ENCODE assay signal across 17 cellular contexts in the genomic region with DNA sequence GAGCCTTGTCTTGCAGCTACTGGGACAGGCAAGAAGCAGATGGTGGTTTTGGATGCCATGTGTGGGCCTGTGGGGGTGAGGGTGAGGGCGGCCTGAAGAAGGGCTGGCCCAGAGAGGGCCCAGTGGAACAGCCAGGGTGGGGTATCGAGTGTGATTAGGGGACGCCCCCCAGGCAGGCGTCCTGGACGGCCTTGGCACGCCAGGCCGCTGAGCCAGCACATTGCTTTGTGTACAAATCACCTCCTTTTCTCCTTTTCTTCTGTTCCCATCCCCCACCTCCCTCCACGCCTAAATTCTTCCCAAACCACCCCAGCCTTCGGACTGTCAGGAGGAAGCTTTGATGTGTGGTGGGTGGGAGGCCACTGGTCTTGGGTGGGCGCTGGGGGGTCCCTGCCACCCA. TPM values are rescaled to one million over a fixed set of nuclear protein-coding genes. Genes with fewer than 3 reads are reported as not detected.
A peak's percentile ranks its signal among the peaks of the same experiment; 100 is the strongest.
DNase-seq lines count a peak whose midpoint lies in the region; ATAC-seq and TF ChIP-seq lines count a peak whose summit lies in the region.
"Had no signal": no experiment of that assay in that cellular context is flagged by ENCODE, and none has a peak within 500 bp of the region (broad histone marks: within the 10 kb centered on the region; RNA-seq: fewer than 3 reads in every experiment).

No MANE protein-coding gene starts in this region.

- H3K4me3 ChIP-seq in SJSA1 = no peak overlapping the region
- H3K4me3 ChIP-seq: prostate gland, upper lobe of right lung had no signal

- no peak for DNase-seq in activated T-cell treated with anti-CD3 and anti-CD28 coated beads, Interleukin-2, amount 50 U/mL, for 24 hours
- DNase-seq in activated T-cell treated with anti-CD3 and anti-CD28 coated beads, Interleukin-2, amount 50 U/mL, for 72 hours = no peak
- peak; percentile 100 for DNase-seq in SJSA1 (ENCODE audit: low read depth in 1 of 2, low spot score in 2 of 2)
- no peak for DNase-seq in glutamatergic neuron
- no peak for DNase-seq in stimulated activated effector memory CD8-positive, alpha-beta T cell treated with anti-CD3 and anti-CD28 coated beads, Interleukin-12 subunit alpha, Interleukin-12 subunit beta, amount 100 ng/mL, for 72 hours (ENCODE audit: low spot score in 2 of 2)
- DNase-seq in hippocampal formation (lab: John Stamatoyannopoulos, UW) = no peak
- no peak for DNase-seq in NCI-H345 treated with DMSO at 0.1 percent for 48 hours (lab: John Stamatoyannopoulos, UW; ENCODE audit: unreplicated experiment)
- DNase-seq: activated CD4-positive, alpha-beta T cell treated with anti-CD3 and anti-CD28 coated beads for 48 hours; activated naive CD4-positive, alpha-beta T cell; NCI-H345; stimulated activated CD4-positive, alpha-beta T cell treated with anti-CD3 and anti-CD28 coated beads, Interleukin-1b, Interleukin-23, amount 100 ng/mL, for 48 hours; upper lobe of right lung had no signal

- ATAC-seq in activated T-cell treated with anti-CD3 and anti-CD28 coated beads, Interleukin-2, amount 50 U/mL, for 72 hours (replicated peaks in 1 of 2) = no peak
- no peak for ATAC-seq in stimulated activated effector memory CD8-positive, alpha-beta T cell treated with anti-CD3 and anti-CD28 coated beads, Interleukin-12 subunit alpha, Interleukin-12 subunit beta, amount 100 ng/mL, for 72 hours
- no peak for ATAC-seq in GM18907 (IDR thresholded peaks at IDR 0.05; ENCODE audit: unreplicated experiment)
- ATAC-seq: upper lobe of right lung had no signal

- H3K4me1 ChIP-seq in SJSA1 (replicated peaks) = peaks cover 63% of the 10 kb centered on the region
- H3K4me1 ChIP-seq: prostate gland had no signal

- peaks cover 51% of the 10 kb centered on the region for H3K4me1 Mint-ChIP-seq in activated T-cell treated with anti-CD3 and anti-CD28 coated beads, Interleukin-2, amount 50 U/mL, for 24 hours (ENCODE audit: low read depth)
- peaks cover 44% of the 10 kb centered on the region for H3K4me1 Mint-ChIP-seq in activated T-cell treated with anti-CD3 and anti-CD28 coated beads, Interleukin-2, amount 50 U/mL, for 72 hours (ENCODE audit: low read depth)
- H3K4me1 Mint-ChIP-seq in glutamatergic neuron (ENCODE audit: low read depth, unreplicated experiment) = peaks cover 26% of the 10 kb centered on the region
- peaks cover 58% of the 10 kb centered on the region for H3K4me1 Mint-ChIP-seq in stimulated activated effector memory CD8-positive, alpha-beta T cell treated with anti-CD3 and anti-CD28 coated beads, Interleukin-12 subunit alpha, Interleukin-12 subunit beta, amount 100 ng/mL, for 72 hours

- H3K27ac Mint-ChIP-seq in activated T-cell treated with anti-CD3 and anti-CD28 coated beads, Interleukin-2, amount 50 U/mL, for 24 hours = peak overlapping the region; percentile 38
- no peak overlapping the region for H3K27ac Mint-ChIP-seq in activated T-cell treated with anti-CD3 and anti-CD28 coated beads, Interleukin-2, amount 50 U/mL, for 72 hours
- H3K27ac Mint-ChIP-seq in glutamatergic neuron (ENCODE audit: unreplicated experiment) = peak overlapping the region; percentile 88
- peak overlapping the region; percentile 37 for H3K27ac Mint-ChIP-seq in stimulated activated effector memory CD8-positive, alpha-beta T cell treated with anti-CD3 and anti-CD28 coated beads, Interleukin-12 subunit alpha, Interleukin-12 subunit beta, amount 100 ng/mL, for 72 hours
- H3K27ac Mint-ChIP-seq: T-helper 2 cell treated with Interferon-gamma antibody and Interleukin-4, amounts not matched to agents 5 μg/mL and 100 μg/mL, for 36 hours had no signal

- no peaks in the 10 kb centered on the region for H3K27me3 ChIP-seq in SJSA1 (replicated peaks)
- H3K27me3 ChIP-seq: upper lobe of right lung had no signal

- H3K36me3 Mint-ChIP-seq in activated T-cell treated with anti-CD3 and anti-CD28 coated beads, Interleukin-2, amount 50 U/mL, for 24 hours (ENCODE audit: low read depth) = no peaks in the 10 kb centered on the region
- peaks cover 0 to 2% of the 10 kb centered on the region in 2 donors for H3K36me3 Mint-ChIP-seq in activated T-cell treated with anti-CD3 and anti-CD28 coated beads, Interleukin-2, amount 50 U/mL, for 72 hours (ENCODE audit: insufficient read depth in 2 of 2)
- no peaks in the 10 kb centered on the region for H3K36me3 Mint-ChIP-seq in glutamatergic neuron (ENCODE audit: unreplicated experiment)
- no peaks in the 10 kb centered on the region for H3K36me3 Mint-ChIP-seq in stimulated activated effector memory CD8-positive, alpha-beta T cell treated with anti-CD3 and anti-CD28 coated beads, Interleukin-12 subunit alpha, Interleukin-12 subunit beta, amount 100 ng/mL, for 72 hours

- no peak overlapping the region for H3K4me3 Mint-ChIP-seq in activated T-cell treated with anti-CD3 and anti-CD28 coated beads, Interleukin-2, amount 50 U/mL, for 24 hours
- H3K4me3 Mint-ChIP-seq in activated T-cell treated with anti-CD3 and anti-CD28 coated beads, Interleukin-2, amount 50 U/mL, for 72 hours = no peak overlapping the region
- no peak overlapping the region for H3K4me3 Mint-ChIP-seq in glutamatergic neuron (ENCODE audit: unreplicated experiment)
- no peak overlapping the region for H3K4me3 Mint-ChIP-seq in stimulated activated effector memory CD8-positive, alpha-beta T cell treated with anti-CD3 and anti-CD28 coated beads, Interleukin-12 subunit alpha, Interleukin-12 subunit beta, amount 100 ng/mL, for 72 hours
- H3K4me3 Mint-ChIP-seq: T-helper 2 cell treated with Interferon-gamma antibody and Interleukin-4, amounts not matched to agents 5 μg/mL and 100 μg/mL, for 36 hours had no signal

- H3K9me3 Mint-ChIP-seq in activated T-cell treated with anti-CD3 and anti-CD28 coated beads, Interleukin-2, amount 50 U/mL, for 24 hours = no peaks in the 10 kb centered on the region
- H3K9me3 Mint-ChIP-seq in activated T-cell treated with anti-CD3 and anti-CD28 coated beads, Interleukin-2, amount 50 U/mL, for 72 hours = peaks cover 0 to 2% of the 10 kb centered on the region in 2 donors
- H3K9me3 Mint-ChIP-seq in glutamatergic neuron (ENCODE audit: unreplicated experiment) = peaks cover 25% of the 10 kb centered on the region
- H3K9me3 Mint-ChIP-seq in stimulated activated effector memory CD8-positive, alpha-beta T cell treated with anti-CD3 and anti-CD28 coated beads, Interleukin-12 subunit alpha, Interleukin-12 subunit beta, amount 100 ng/mL, for 72 hours = no peaks in the 10 kb centered on the region

- no peaks in the 10 kb centered on the region for H3K9me3 ChIP-seq in SJSA1 (replicated peaks)
- H3K9me3 ChIP-seq: prostate gland, upper lobe of right lung had no signal

- peak overlapping the region; percentile 75 for H3K27ac ChIP-seq in SJSA1
- H3K27ac ChIP-seq: prostate gland, upper lobe of right lung had no signal

- no peak for TF ChIP-seq CTCF in glutamatergic neuron (IDR thresholded peaks at IDR 0.05; ENCODE audit: partially characterized antibody, unreplicated experiment)

- H3K36me3 ChIP-seq in SJSA1 = no peaks in the 10 kb centered on the region
- H3K36me3 ChIP-seq: prostate gland, upper lobe of right lung had no signal

- H3K27me3 Mint-ChIP-seq in activated T-cell treated with anti-CD3 and anti-CD28 coated beads, Interleukin-2, amount 50 U/mL, for 24 hours = no peaks in the 10 kb centered on the region
- H3K27me3 Mint-ChIP-seq in activated T-cell treated with anti-CD3 and anti-CD28 coated beads, Interleukin-2, amount 50 U/mL, for 72 hours (ENCODE audit: low read depth) = no peaks in the 10 kb centered on the region
- H3K27me3 Mint-ChIP-seq in glutamatergic neuron (ENCODE audit: unreplicated experiment) = peaks cover 24% of the 10 kb centered on the region

RNA-seq across cellular contexts. Expression of gene CD248, which starts 7.8 kb away (rescaled TPM):
- 1 to 10 TPM; 3.0 to 3.9 TPM for total RNA-seq in activated T-cell treated with anti-CD3 and anti-CD28 coated beads, Interleukin-2, amount 50 U/mL, for 72 hours
- 576 and 629 TPM in 2 replicates for total RNA-seq in SJSA1 (2014; rRNA removed; shearing (Covaris generic))
- 11.4 TPM for total RNA-seq in glutamatergic neuron (ENCODE audit: unreplicated experiment)
- total RNA-seq: H4, HT1080 had no signal

RNA-seq across cellular contexts. Expression of gene RIN1, which starts 11.6 kb away (rescaled TPM):
- total RNA-seq in activated T-cell treated with anti-CD3 and anti-CD28 coated beads, Interleukin-2, amount 50 U/mL, for 72 hours = 1 to 10 TPM; 1.8 to 2.8 TPM
- 44.9 and 58.0 TPM in 2 replicates for total RNA-seq in SJSA1 (2014; rRNA removed; shearing (Covaris generic))
- total RNA-seq in glutamatergic neuron (ENCODE audit: unreplicated experiment) = 1.9 TPM

RNA-seq across cellular contexts. Expression of gene BRMS1, which starts 20.3 kb away (rescaled TPM):
- 10 to 100 TPM; 41.4 to 46.4 TPM for total RNA-seq in activated T-cell treated with anti-CD3 and anti-CD28 coated beads, Interleukin-2, amount 50 U/mL, for 72 hours
- 170 and 189 TPM in 2 replicates for total RNA-seq in SJSA1 (2014; rRNA removed; shearing (Covaris generic))
- 44.0 TPM for total RNA-seq in glutamatergic neuron (ENCODE audit: unreplicated experiment)

RNA-seq across cellular contexts. Expression of gene B4GAT1, which starts 22.8 kb away (rescaled TPM):
- 1 to 10 TPM; 6.3 to 8.3 TPM for total RNA-seq in activated T-cell treated with anti-CD3 and anti-CD28 coated beads, Interleukin-2, amount 50 U/mL, for 72 hours
- total RNA-seq in SJSA1 (2014; rRNA removed; shearing (Covaris generic)) = 44.1 and 46.5 TPM in 2 replicates
- 42.7 TPM for total RNA-seq in glutamatergic neuron (ENCODE audit: unreplicated experiment)

RNA-seq across cellular contexts. Expression of gene TMEM151A, which starts 32.9 kb away (rescaled TPM):
- total RNA-seq in activated T-cell treated with anti-CD3 and anti-CD28 coated beads, Interleukin-2, amount 50 U/mL, for 72 hours = under 1 TPM in 1 of 2 donors, not detected in 1; 0.10 TPM
- 0.60 and 0.61 TPM in 2 replicates for total RNA-seq in SJSA1 (2014; rRNA removed; shearing (Covaris generic))
- total RNA-seq in glutamatergic neuron (ENCODE audit: unreplicated experiment) = 19.2 TPM
- total RNA-seq: HT1080 had no signal

Comparison
In these comparisons a context has a peak if more than half of its experiments do, and no peak if none do; other contexts are left out.
1. DNase-seq: peak in SJSA1 (2 of 2); none in activated T-cell treated with anti-CD3 and anti-CD28 coated beads, Interleukin-2, amount 50 U/mL, for 24 hours (single experiment), activated T-cell treated with anti-CD3 and anti-CD28 coated beads, Interleukin-2, amount 50 U/mL, for 72 hours (0 of 2), glutamatergic neuron (single experiment), stimulated activated effector memory CD8-positive, alpha-beta T cell treated with anti-CD3 and anti-CD28 coated beads, Interleukin-12 subunit alpha, Interleukin-12 subunit beta, amount 100 ng/mL, for 72 hours (0 of 2), hippocampal formation (0 of 2) and NCI-H345 treated with DMSO at 0.1 percent for 48 hours (single experiment).
2. RNA of gene CD248, which starts 7.8 kb away (total RNA-seq): 576 to 629 TPM in SJSA1; 11.4 TPM in glutamatergic neuron (single experiment) and 3.0 to 3.9 TPM in activated T-cell treated with anti-CD3 and anti-CD28 coated beads, Interleukin-2, amount 50 U/mL, for 72 hours; every median in the first group is over 10 times any median in the second.
3. RNA of gene RIN1, which starts 11.6 kb away (total RNA-seq): 44.9 to 58.0 TPM in SJSA1; 1.8 to 2.8 TPM in activated T-cell treated with anti-CD3 and anti-CD28 coated beads, Interleukin-2, amount 50 U/mL, for 72 hours and 1.9 TPM in glutamatergic neuron (single experiment); every median in the first group is over 10 times any median in the second.